In genomic region chr1:153670859-153671622, GRCh38 we compare ENCODE assay signal across 1 cellular context.
TF ChIP-seq lines count a peak whose summit lies in the region.

Gene ILF2 (minus strand): TSS chr1:153670993. CDS start chr1:153670922, 71 bp downstream.

TF ChIP-seq in HepG2, 621 proteins besides CTCF, POLR2A, EP300 and RAD21 (continued from another document and continues in another):
- no peak for TF ChIP-seq GABPA (IDR thresholded peaks at IDR 0.05; ENCODE audit: low read depth, low read length)
- peak; percentile 47 for TF ChIP-seq GABPA (CRISPR knock-in tag; IDR thresholded peaks at IDR 0.05; ENCODE audit: low read depth)
- TF ChIP-seq MIER3 (CRISPR knock-in tag; IDR thresholded peaks at IDR 0.05; ENCODE audit: borderline replicate concordance) = no peak; the same call in 1 of the 2 replicates
- TF ChIP-seq NR2F1 (CRISPR knock-in tag; IDR thresholded peaks at IDR 0.05) = no peak
- TF ChIP-seq ZNF17 (CRISPR knock-in tag; IDR thresholded peaks at IDR 0.05) = no peak
- no peak for TF ChIP-seq HNRNPUL1 (IDR thresholded peaks at IDR 0.05; ENCODE audit: low read depth, low read length)
- TF ChIP-seq NCOA5 (CRISPR knock-in tag; IDR thresholded peaks at IDR 0.05) = no peak
- TF ChIP-seq PRMT3 (CRISPR knock-in tag; IDR thresholded peaks at IDR 0.05; ENCODE audit: borderline replicate concordance, low read depth) = no peak
- TF ChIP-seq FOXP1 (IDR thresholded peaks at IDR 0.05) = no peak
- no peak for TF ChIP-seq FOXP1 (CRISPR knock-in tag; IDR thresholded peaks at IDR 0.05)
- TF ChIP-seq KLF13 (CRISPR knock-in tag; IDR thresholded peaks at IDR 0.05) = no peak
- no peak for TF ChIP-seq ZNF724P (CRISPR knock-in tag; IDR thresholded peaks at IDR 0.05; ENCODE audit: borderline replicate concordance)
- peak; percentile 68; the same call in 1 of the 2 replicates for TF ChIP-seq ZMAT3 (CRISPR knock-in tag; conservative IDR thresholded peaks at IDR 0.05)
- TF ChIP-seq ARHGAP35 (CRISPR knock-in tag; IDR thresholded peaks at IDR 0.05; ENCODE audit: borderline replicate concordance) = no peak
- no peak for TF ChIP-seq ZC3H13 (CRISPR knock-in tag; IDR thresholded peaks at IDR 0.05)
- TF ChIP-seq RARA (CRISPR knock-in tag; IDR thresholded peaks at IDR 0.05) = peak; percentile 10; the same call in 1 of the 2 replicates
- peak; percentile 34; the same call in 1 of the 2 replicates for TF ChIP-seq ISL2 (CRISPR knock-in tag; IDR thresholded peaks at IDR 0.05)
- no peak for TF ChIP-seq ZNF367 (CRISPR knock-in tag; IDR thresholded peaks at IDR 0.05; ENCODE audit: borderline replicate concordance)
- TF ChIP-seq ZBTB14 (CRISPR knock-in tag; IDR thresholded peaks at IDR 0.05) = no peak
- peak; percentile 90 for TF ChIP-seq ZMYM4 (CRISPR knock-in tag; IDR thresholded peaks at IDR 0.05)
- TF ChIP-seq CREM (IDR thresholded peaks at IDR 0.05) = peak; percentile 88
- no peak for TF ChIP-seq CREM (CRISPR knock-in tag; IDR thresholded peaks at IDR 0.05)
- no peak for TF ChIP-seq ZBTB1 (CRISPR knock-in tag; IDR thresholded peaks at IDR 0.05; ENCODE audit: borderline replicate concordance)
- TF ChIP-seq PLSCR1 (CRISPR knock-in tag; IDR thresholded peaks at IDR 0.05; ENCODE audit: borderline replicate concordance) = no peak
- no peak for TF ChIP-seq POGK (CRISPR knock-in tag; conservative IDR thresholded peaks at IDR 0.05)
- no peak for TF ChIP-seq RBAK (CRISPR knock-in tag; IDR thresholded peaks at IDR 0.05)
- no peak for TF ChIP-seq SATB2 (CRISPR knock-in tag; IDR thresholded peaks at IDR 0.05)
- TF ChIP-seq ZNF790 (CRISPR knock-in tag; IDR thresholded peaks at IDR 0.05; ENCODE audit: borderline replicate concordance) = no peak
- TF ChIP-seq NCOA1 (CRISPR knock-in tag; IDR thresholded peaks at IDR 0.05) = 0 out of 2 replicates have a peak, but pooled peaks have one; percentile 41
- TF ChIP-seq ZNF709 (CRISPR knock-in tag; IDR thresholded peaks at IDR 0.05) = no peak
- 0 out of 2 replicates have a peak, but pooled peaks have one; percentile 57 for TF ChIP-seq ZNF564 (CRISPR knock-in tag; IDR thresholded peaks at IDR 0.05)
- peak; percentile 86 for TF ChIP-seq ZFX (CRISPR knock-in tag; IDR thresholded peaks at IDR 0.05; ENCODE audit: low read depth)
- TF ChIP-seq EHMT2 (IDR thresholded peaks at IDR 0.05; ENCODE audit: borderline replicate concordance, low read depth, low read length) = no peak
- peak; percentile 4; the same call in 1 of the 2 replicates for TF ChIP-seq FOSL2 (CRISPR knock-in tag; IDR thresholded peaks at IDR 0.05)
- TF ChIP-seq KIAA2018 (CRISPR knock-in tag; IDR thresholded peaks at IDR 0.05; ENCODE audit: borderline replicate concordance) = no peak
- TF ChIP-seq PREB (CRISPR knock-in tag; IDR thresholded peaks at IDR 0.05) = no peak
- no peak; the same call in 1 of the 2 replicates for TF ChIP-seq PRDM15 (CRISPR knock-in tag; IDR thresholded peaks at IDR 0.05)
- no peak for TF ChIP-seq GZF1 (CRISPR knock-in tag; IDR thresholded peaks at IDR 0.05)
- no peak for TF ChIP-seq SRF (IDR thresholded peaks at IDR 0.05; ENCODE audit: low read depth, low read length)
- peak; percentile 69 for TF ChIP-seq ZKSCAN1 (IDR thresholded peaks at IDR 0.05; ENCODE audit: low read length)
- 0 out of 2 replicates have a peak, but pooled peaks have one; percentile 75 for TF ChIP-seq TBP (CRISPR knock-in tag; IDR thresholded peaks at IDR 0.05)
- TF ChIP-seq MYC (CRISPR knock-in tag; IDR thresholded peaks at IDR 0.05; ENCODE audit: borderline replicate concordance) = peak; percentile 91
- peak; percentile 56 for TF ChIP-seq ZNF264 (CRISPR knock-in tag; IDR thresholded peaks at IDR 0.05)
- no peak for TF ChIP-seq SALL2 (CRISPR knock-in tag; IDR thresholded peaks at IDR 0.05)
- TF ChIP-seq ZNF703 (CRISPR knock-in tag; IDR thresholded peaks at IDR 0.05; ENCODE audit: borderline replicate concordance) = no peak
- no peak for TF ChIP-seq ZNF562 (CRISPR knock-in tag; IDR thresholded peaks at IDR 0.05; ENCODE audit: borderline replicate concordance)
- TF ChIP-seq NAIF1 (CRISPR knock-in tag; IDR thresholded peaks at IDR 0.05; ENCODE audit: borderline replicate concordance) = peak; percentile 100
- no peak for TF ChIP-seq ZNF296 (CRISPR knock-in tag; conservative IDR thresholded peaks at IDR 0.05)
- peak; percentile 95 for TF ChIP-seq RBM22 (optimal IDR thresholded peaks at IDR 0.05; ENCODE audit: low read length)
- peak; percentile 24; the same call in 1 of the 2 replicates for TF ChIP-seq PPARG (CRISPR knock-in tag; conservative IDR thresholded peaks at IDR 0.05)
- TF ChIP-seq THAP7 (CRISPR knock-in tag; IDR thresholded peaks at IDR 0.05) = no peak
- TF ChIP-seq ZNF619 (CRISPR knock-in tag; IDR thresholded peaks at IDR 0.05) = no peak
- TF ChIP-seq ZFYVE20 (CRISPR knock-in tag; IDR thresholded peaks at IDR 0.05; ENCODE audit: borderline replicate concordance, low read depth) = no peak
- no peak for TF ChIP-seq ZNF713 (CRISPR knock-in tag; IDR thresholded peaks at IDR 0.05)
- TF ChIP-seq ZNF335 (CRISPR knock-in tag; IDR thresholded peaks at IDR 0.05) = 0 out of 2 replicates have a peak, but pooled peaks have one; percentile 25
- no peak; the same call in 1 of the 2 replicates for TF ChIP-seq SAFB2 (CRISPR knock-in tag; IDR thresholded peaks at IDR 0.05; ENCODE audit: borderline replicate concordance, low read depth)
